Comparison of ENCODE assay signal across 28 cellular contexts in the genomic region with DNA sequence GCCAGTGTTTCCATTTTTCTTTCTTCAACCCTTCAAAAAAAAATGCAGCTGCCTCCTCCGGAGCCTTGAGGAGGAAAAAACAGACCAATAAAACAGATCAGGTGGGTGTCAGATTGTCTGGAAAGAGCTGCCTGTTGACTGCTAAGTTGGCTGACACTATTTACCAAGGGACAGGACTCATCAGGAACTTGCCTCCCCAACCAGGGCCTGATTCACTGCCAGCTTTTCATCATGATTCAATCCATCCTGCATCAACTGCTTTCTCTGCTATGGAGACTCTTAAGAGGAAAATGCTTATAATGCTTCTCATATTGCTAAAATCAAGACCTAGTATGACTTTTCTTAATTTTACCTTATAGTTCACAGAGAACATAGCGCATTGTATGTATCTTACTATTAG. TPM values are rescaled to one million over a fixed set of nuclear protein-coding genes. Genes with fewer than 3 reads are reported as not detected.
"Had no signal": no experiment of that assay in that cellular context is flagged by ENCODE, and none has a peak within 500 bp of the region (broad histone marks: within the 10 kb centered on the region; RNA-seq: fewer than 3 reads in every experiment).

No MANE protein-coding gene starts in this region.

- H3K9me3 Mint-ChIP-seq: naive thymus-derived CD8-positive, alpha-beta T cell had no signal

- H3K9me3 ChIP-seq: gastrocnemius medialis, heart right ventricle, left ventricle myocardium inferior, neutrophil, psoas muscle, right lobe of liver, stomach, thoracic aorta had no signal

- H3K36me3 Mint-ChIP-seq: naive thymus-derived CD8-positive, alpha-beta T cell had no signal

- ATAC-seq: esophagus mucosa; gastrocnemius medialis; heart right ventricle; naive thymus-derived CD8-positive, alpha-beta T cell; psoas muscle; right lobe of liver had no signal

- H3K27me3 ChIP-seq: dorsolateral prefrontal cortex, gastrocnemius medialis, heart right ventricle, right lobe of liver, stomach had no signal

- FAIRE-seq: keratinocyte had no signal

- H3K27ac ChIP-seq: dorsolateral prefrontal cortex, gastrocnemius medialis, heart right ventricle, left ventricle myocardium inferior, neutrophil, psoas muscle, right lobe of liver, stomach, thoracic aorta had no signal

- H3K4me1 ChIP-seq: gastrocnemius medialis, heart right ventricle, left ventricle myocardium inferior, psoas muscle, right lobe of liver, stomach had no signal

- DNase-seq: cortex of kidney; dorsolateral prefrontal cortex; effector CD8-positive, alpha-beta T cell; gastrocnemius medialis; heart right ventricle; left ventricle myocardium inferior; mesenchymal stem cell; naive thymus-derived CD8-positive, alpha-beta T cell; psoas muscle; retina; right lobe of liver; stimulated activated CD4-positive, alpha-beta T cell treated with anti-CD3 and anti-CD28 coated beads, Interleukin-2, amount 100 ng/mL, for 24 hours; stimulated activated CD4-positive, alpha-beta T cell treated with anti-CD3 and anti-CD28 coated beads, Interleukin-4, amount 100 ng/mL, for 4 hours; stimulated activated naive CD4-positive, alpha-beta T cell; stomach; substantia nigra; trophoblast cell had no signal

- H3K4me3 ChIP-seq: dorsolateral prefrontal cortex, gastrocnemius medialis, heart right ventricle, left ventricle myocardium inferior, lung, psoas muscle, right lobe of liver, stomach, thoracic aorta had no signal

- H3K36me3 ChIP-seq: gastrocnemius medialis, heart right ventricle, left ventricle myocardium inferior, neutrophil, right lobe of liver, stomach, thoracic aorta had no signal

RNA-seq across cellular contexts. Expression of a gene that starts 21.3 kb away (rescaled TPM):
- total RNA-seq: chondrocyte; fibroblast of villous mesenchyme; mononuclear cell; naive thymus-derived CD8-positive, alpha-beta T cell; osteoblast; skeletal muscle tissue had no signal
- polyA plus RNA-seq: keratinocyte; lung; naive thymus-derived CD8-positive, alpha-beta T cell; neural cell; stomach had no signal
